In the genomic region with DNA sequence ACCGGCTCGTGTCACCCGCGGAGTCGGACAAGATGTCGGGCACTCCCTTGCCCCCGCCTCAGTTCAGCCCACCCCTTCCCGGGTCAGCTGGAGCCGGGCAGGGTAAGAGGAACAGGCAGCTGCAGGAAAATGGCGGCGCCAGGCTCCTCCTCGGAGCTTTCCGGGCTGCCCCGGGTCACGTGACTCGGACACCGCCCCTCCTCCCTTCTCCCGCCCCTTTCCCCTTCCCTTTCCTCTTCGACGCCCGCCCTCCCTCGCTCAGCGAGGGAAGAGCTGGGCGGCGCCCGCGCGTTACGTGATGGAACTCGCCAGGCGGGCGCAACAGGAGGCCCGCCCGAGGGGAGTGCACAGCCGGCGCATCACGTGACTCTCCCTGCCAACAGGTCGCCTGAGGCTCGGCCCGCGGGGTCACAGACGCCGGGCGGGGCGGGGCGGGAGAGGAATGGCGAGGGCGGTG, we compare ENCODE assay signal across 8 cellular contexts. TPM values are rescaled to one million over a fixed set of nuclear protein-coding genes. Genes with fewer than 3 reads are reported as not detected.
DNase-seq lines count a peak whose midpoint lies in the region; ATAC-seq, FAIRE-seq and TF ChIP-seq lines count a peak whose summit lies in the region.

A gene with protein sequence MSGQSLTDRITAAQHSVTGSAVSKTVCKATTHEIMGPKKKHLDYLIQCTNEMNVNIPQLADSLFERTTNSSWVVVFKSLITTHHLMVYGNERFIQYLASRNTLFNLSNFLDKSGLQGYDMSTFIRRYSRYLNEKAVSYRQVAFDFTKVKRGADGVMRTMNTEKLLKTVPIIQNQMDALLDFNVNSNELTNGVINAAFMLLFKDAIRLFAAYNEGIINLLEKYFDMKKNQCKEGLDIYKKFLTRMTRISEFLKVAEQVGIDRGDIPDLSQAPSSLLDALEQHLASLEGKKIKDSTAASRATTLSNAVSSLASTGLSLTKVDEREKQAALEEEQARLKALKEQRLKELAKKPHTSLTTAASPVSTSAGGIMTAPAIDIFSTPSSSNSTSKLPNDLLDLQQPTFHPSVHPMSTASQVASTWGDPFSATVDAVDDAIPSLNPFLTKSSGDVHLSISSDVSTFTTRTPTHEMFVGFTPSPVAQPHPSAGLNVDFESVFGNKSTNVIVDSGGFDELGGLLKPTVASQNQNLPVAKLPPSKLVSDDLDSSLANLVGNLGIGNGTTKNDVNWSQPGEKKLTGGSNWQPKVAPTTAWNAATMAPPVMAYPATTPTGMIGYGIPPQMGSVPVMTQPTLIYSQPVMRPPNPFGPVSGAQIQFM (minus strand): TSS at position 134 of the 457 bp plus-strand sequence. CDS start 304 bp downstream, outside the sequence.

- DNase-seq in GM12892 (ENCODE audit: insufficient read length) (peak; percentile 82), NCI-H146 (lab: John Stamatoyannopoulos, UW) (peak; percentile 99), T-helper 1 cell (peak; percentile 95 to 100 (median 96)), adrenal gland (peak; percentile 98 to 100 (median 98)), heart left ventricle (peak; percentile 98 to 99 (median 99)), posterior cingulate gyrus (peak; percentile 96 to 100 (median 98)), upper lobe of left lung (peak; percentile 99 to 100)

- H3K4me1 ChIP-seq in adrenal gland (replicated peaks in 1 of 2), result peaks cover 6 to 30% of the 10 kb centered on the region in 2 donors
- peaks cover 0 to 39% (median 31%) of the 10 kb centered on the region in 12 donors for H3K4me1 ChIP-seq in heart left ventricle
- peaks cover 23 to 37% (median 24%) of the 10 kb centered on the region in 4 donors for H3K4me1 ChIP-seq in upper lobe of left lung

- FAIRE-seq in GM12892 (lab: Jason Lieb, UNC), result peak; percentile 98

- peak in 2 of 4 donors; percentile 26 to 69 for TF ChIP-seq EP300 in upper lobe of left lung (IDR thresholded peaks at IDR 0.05)

- H3K9me3 ChIP-seq in adrenal gland (replicated peaks in 1 of 3) (no peaks in the 10 kb centered on the region), heart left ventricle (no peaks in the 10 kb centered on the region), upper lobe of left lung (no peaks in the 10 kb centered on the region)

- H3K4me3 ChIP-seq in adrenal gland, result peak within 1 kb of the TSS; percentile 62 to 99 (median 90)
- H3K4me3 ChIP-seq in heart left ventricle, result peak within 1 kb of the TSS; percentile 72 to 99 (median 91)
- peak within 1 kb of the TSS; percentile 77 to 89 (median 82) for H3K4me3 ChIP-seq in upper lobe of left lung

- peak; percentile 67; the same call in 1 of the 2 replicates for TF ChIP-seq POLR2A in GM12892 (IDR thresholded peaks at IDR 0.05; ENCODE audit: low read depth, low read length)
- peak; percentile 50 to 72 for TF ChIP-seq POLR2A in adrenal gland (IDR thresholded peaks at IDR 0.05)
- peak in 1 of 2 donors; percentile 71 for TF ChIP-seq POLR2A in heart left ventricle (IDR thresholded peaks at IDR 0.05)
- peak in 2 of 4 donors; percentile 74 to 90 for TF ChIP-seq POLR2A in upper lobe of left lung (IDR thresholded peaks at IDR 0.05)

- H3K27ac ChIP-seq in adrenal gland (peak within 1 kb of the TSS; percentile 85 to 98 (median 94)), heart left ventricle (peak within 1 kb of the TSS; percentile 96 to 99 (median 98)), upper lobe of left lung (peak within 1 kb of the TSS; percentile 98 to 100 (median 98))

- intact Hi-C loops in adrenal gland (cut with DNase I) (no loop called here), heart left ventricle (cut with DNase I) (loop anchor here in 8 of 10 donors (1.0 to 5.0 kb wide), 7 partner anchors 26 to 124 kb away; no protein-coding TSS in a partner anchor), posterior cingulate gyrus (cut with DNase I) (loop anchor here (1.0 to 10.0 kb wide), 5 partner anchors 26 to 214 kb away; a partner anchor contains a TSS)

- TF ChIP-seq CTCF in adrenal gland (IDR thresholded peaks at IDR 0.05) (peak in 1 of 6 experiments; percentile 8), heart left ventricle (IDR thresholded peaks at IDR 0.05) (peak in 2 of 12 donors; percentile 3 to 18), upper lobe of left lung (IDR thresholded peaks at IDR 0.05) (peak in 2 of 6 experiments; percentile 25 to 41)

- H3K27me3 ChIP-seq in adrenal gland (no peaks in the 10 kb centered on the region), heart left ventricle (no peaks in the 10 kb centered on the region), upper lobe of left lung (no peaks in the 10 kb centered on the region)

- H3K36me3 ChIP-seq in adrenal gland (replicated peaks in 1 of 2) (no peaks in the 10 kb centered on the region), heart left ventricle (no peaks in the 10 kb centered on the region), upper lobe of left lung (no peaks in the 10 kb centered on the region)

- ATAC-seq in HG02852 (IDR thresholded peaks at IDR 0.05; ENCODE audit: unreplicated experiment) (peak; percentile 82), heart left ventricle (peak; percentile 94 to 97 (median 96)), upper lobe of left lung (ENCODE audit: low FRiP score in 2 of 2) (peak; percentile 96 to 99)

- 0 to 1% methylated on average over 40 to 47 of the region's 48 CpGs; no CpG with 5 or more reads in 2 of the 4 donors for WGBS in adrenal gland, 4 donors
- WGBS in heart left ventricle, 4 donors, result 0 to 1% (median 0%) methylated on average over 11 to 48 of the region's 48 CpGs
- 0% methylated on average over 12 to 38 of the region's 48 CpGs for WGBS in upper lobe of left lung, 2 donors

RNA-seq across cellular contexts. Expression of the gene that starts here (rescaled TPM):
- 31.8 TPM for polyA plus RNA-seq in GM12892 (2012; ENCODE audit: missing spikeins)
- total RNA-seq in adrenal gland, result 100 to 1,000 TPM in 7 of 8 donors, 10 to 100 TPM in 1; 96.3 to 194 (median 121) TPM
- polyA plus RNA-seq in adrenal gland, result 100 to 1,000 TPM in 1 of 3 donors, 10 to 100 TPM in 2; 33.9 to 217 (median 52.8) TPM
- 100 to 1,000 TPM; 139 to 207 (median 183) TPM for total RNA-seq in heart left ventricle
- polyA plus RNA-seq in heart left ventricle, result 100 to 1,000 TPM in 1 of 2 donors, 10 to 100 TPM in 1; 36.1 to 117 TPM
- total RNA-seq in upper lobe of left lung, result 100 to 1,000 TPM; 144 to 294 (median 198) TPM

Comparison
In these comparisons a context has a peak if more than half of its experiments do, and no peak if none do; other contexts are left out.
1. Peak in every context shown above with its lines: DNase-seq, ATAC-seq, H3K4me3 ChIP-seq and H3K27ac ChIP-seq.
2. intact Hi-C loops: an anchor here in heart left ventricle (1.0 to 5.0 kb wide) and posterior cingulate gyrus (1.0 to 10.0 kb wide); none called in adrenal gland.